Comparison of ENCODE assay signal across 1 cellular context in the genomic region with DNA sequence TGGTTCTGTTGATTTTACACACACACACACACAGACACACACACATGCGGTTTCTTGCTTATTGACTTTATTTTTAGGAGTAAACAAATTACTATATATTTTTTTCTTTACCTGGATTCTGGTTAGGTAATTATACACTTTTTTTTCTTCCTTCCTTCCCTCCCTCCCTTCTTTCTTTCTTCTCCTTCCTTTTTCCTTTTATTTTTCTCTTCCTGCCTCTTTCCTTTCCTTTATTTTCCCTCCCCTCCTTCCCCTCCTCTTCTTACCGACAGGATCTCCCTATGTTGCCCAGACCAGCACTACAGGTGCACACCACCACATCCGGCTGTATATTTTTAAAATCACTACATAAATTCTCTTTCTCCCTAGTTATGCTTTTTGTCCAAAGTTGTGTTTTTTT.
TF ChIP-seq lines count a peak whose summit lies in the region.

No MANE protein-coding gene starts in this region.

TF ChIP-seq in HepG2, 621 proteins besides CTCF, POLR2A, EP300 and RAD21:
- TF ChIP-seq, protein P1, sequence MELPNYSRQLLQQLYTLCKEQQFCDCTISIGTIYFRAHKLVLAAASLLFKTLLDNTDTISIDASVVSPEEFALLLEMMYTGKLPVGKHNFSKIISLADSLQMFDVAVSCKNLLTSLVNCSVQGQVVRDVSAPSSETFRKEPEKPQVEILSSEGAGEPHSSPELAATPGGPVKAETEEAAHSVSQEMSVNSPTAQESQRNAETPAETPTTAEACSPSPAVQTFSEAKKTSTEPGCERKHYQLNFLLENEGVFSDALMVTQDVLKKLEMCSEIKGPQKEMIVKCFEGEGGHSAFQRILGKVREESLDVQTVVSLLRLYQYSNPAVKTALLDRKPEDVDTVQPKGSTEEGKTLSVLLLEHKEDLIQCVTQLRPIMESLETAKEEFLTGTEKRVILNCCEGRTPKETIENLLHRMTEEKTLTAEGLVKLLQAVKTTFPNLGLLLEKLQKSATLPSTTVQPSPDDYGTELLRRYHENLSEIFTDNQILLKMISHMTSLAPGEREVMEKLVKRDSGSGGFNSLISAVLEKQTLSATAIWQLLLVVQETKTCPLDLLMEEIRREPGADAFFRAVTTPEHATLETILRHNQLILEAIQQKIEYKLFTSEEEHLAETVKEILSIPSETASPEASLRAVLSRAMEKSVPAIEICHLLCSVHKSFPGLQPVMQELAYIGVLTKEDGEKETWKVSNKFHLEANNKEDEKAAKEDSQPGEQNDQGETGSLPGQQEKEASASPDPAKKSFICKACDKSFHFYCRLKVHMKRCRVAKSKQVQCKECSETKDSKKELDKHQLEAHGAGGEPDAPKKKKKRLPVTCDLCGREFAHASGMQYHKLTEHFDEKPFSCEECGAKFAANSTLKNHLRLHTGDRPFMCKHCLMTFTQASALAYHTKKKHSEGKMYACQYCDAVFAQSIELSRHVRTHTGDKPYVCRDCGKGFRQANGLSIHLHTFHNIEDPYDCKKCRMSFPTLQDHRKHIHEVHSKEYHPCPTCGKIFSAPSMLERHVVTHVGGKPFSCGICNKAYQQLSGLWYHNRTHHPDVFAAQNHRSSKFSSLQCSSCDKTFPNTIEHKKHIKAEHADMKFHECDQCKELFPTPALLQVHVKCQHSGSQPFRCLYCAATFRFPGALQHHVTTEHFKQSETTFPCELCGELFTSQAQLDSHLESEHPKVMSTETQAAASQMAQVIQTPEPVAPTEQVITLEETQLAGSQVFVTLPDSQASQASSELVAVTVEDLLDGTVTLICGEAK (IDR thresholded peaks at IDR 0.05) = no peak
- TF ChIP-seq, protein P1 (CRISPR knock-in tag; IDR thresholded peaks at IDR 0.05) = no peak
- TF ChIP-seq, protein P2, sequence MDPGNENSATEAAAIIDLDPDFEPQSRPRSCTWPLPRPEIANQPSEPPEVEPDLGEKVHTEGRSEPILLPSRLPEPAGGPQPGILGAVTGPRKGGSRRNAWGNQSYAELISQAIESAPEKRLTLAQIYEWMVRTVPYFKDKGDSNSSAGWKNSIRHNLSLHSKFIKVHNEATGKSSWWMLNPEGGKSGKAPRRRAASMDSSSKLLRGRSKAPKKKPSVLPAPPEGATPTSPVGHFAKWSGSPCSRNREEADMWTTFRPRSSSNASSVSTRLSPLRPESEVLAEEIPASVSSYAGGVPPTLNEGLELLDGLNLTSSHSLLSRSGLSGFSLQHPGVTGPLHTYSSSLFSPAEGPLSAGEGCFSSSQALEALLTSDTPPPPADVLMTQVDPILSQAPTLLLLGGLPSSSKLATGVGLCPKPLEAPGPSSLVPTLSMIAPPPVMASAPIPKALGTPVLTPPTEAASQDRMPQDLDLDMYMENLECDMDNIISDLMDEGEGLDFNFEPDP (CRISPR knock-in tag; conservative IDR thresholded peaks at IDR 0.05) = 0 out of 2 replicates have a peak, but pooled peaks have one; percentile 3
- TF ChIP-seq, protein P3, sequence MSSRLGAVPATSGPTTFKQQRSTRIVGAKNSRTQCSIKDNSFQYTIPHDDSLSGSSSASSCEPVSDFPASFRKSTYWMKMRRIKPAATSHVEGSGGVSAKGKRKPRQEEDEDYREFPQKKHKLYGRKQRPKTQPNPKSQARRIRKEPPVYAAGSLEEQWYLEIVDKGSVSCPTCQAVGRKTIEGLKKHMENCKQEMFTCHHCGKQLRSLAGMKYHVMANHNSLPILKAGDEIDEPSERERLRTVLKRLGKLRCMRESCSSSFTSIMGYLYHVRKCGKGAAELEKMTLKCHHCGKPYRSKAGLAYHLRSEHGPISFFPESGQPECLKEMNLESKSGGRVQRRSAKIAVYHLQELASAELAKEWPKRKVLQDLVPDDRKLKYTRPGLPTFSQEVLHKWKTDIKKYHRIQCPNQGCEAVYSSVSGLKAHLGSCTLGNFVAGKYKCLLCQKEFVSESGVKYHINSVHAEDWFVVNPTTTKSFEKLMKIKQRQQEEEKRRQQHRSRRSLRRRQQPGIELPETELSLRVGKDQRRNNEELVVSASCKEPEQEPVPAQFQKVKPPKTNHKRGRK (CRISPR knock-in tag; IDR thresholded peaks at IDR 0.05) = 0 out of 2 replicates have a peak, but pooled peaks have one; percentile 82
